Comparison of ENCODE assay signal across 27 cellular contexts in genomic region chr5:126269511-126269910, GRCh38.
"Had no signal": no experiment of that assay in that cellular context is flagged by ENCODE, and none has a peak within 500 bp of the region (broad histone marks: within the 10 kb centered on the region; RNA-seq: fewer than 3 reads in every experiment).

No MANE protein-coding gene starts in this region.

- H3K9me3 ChIP-seq: ascending aorta, breast epithelium, Peyer's patch had no signal

- H3K4me3 ChIP-seq: ascending aorta, breast epithelium, Peyer's patch had no signal

- H3K4me1 ChIP-seq: ascending aorta, breast epithelium, Peyer's patch had no signal

- H3K36me3 ChIP-seq: ascending aorta, breast epithelium, Peyer's patch had no signal

- H3K27me3 ChIP-seq: ascending aorta, breast epithelium, Peyer's patch had no signal

- DNase-seq: activated CD4-positive, alpha-beta T cell treated with anti-CD3 and anti-CD28 coated beads, Interleukin-2, amount 10 ng/mL, durations not matched to agents 24 days and 14 days; activated CD4-positive, alpha-beta T cell treated with anti-CD3 and anti-CD28 coated beads, Interleukin-2, amount 50 U/mL, for 4 hours; activated CD8-positive, alpha-beta T cell treated with anti-CD3 and anti-CD28 coated beads for 36 hours; activated gamma-delta T cell; activated naive CD4-positive, alpha-beta T cell treated with Interleukin-2 at 50 U/mL for 16 hours; activated naive CD8-positive, alpha-beta T cell treated with anti-CD3 and anti-CD28 coated beads, Interleukin-2, amount 10 ng/mL, durations not matched to agents 7 days and 5 days; activated T-cell treated with anti-CD3 and anti-CD28 coated beads, Interleukin-2, amount 50 U/mL, for 1 hour; activated T-cell treated with anti-CD3 and anti-CD28 coated beads, Interleukin-2, amount 50 U/mL, for 72 hours; Karpas-422; KBM-7; NCI-H1105; NCI-H1417 treated with DMSO at 0.1 percent for 48 hours; NCI-H2029 treated with DMSO at 0.1 percent for 48 hours; NCI-H2107; NCI-H446 treated with DMSO at 0.1 percent for 48 hours; NCI-H526; NCI-H774; Peyer's patch; RPMI8226; SIG-M5; SW 1271; T-helper 1 cell; T-helper 2 cell; T-helper 9 cell had no signal

- FAIRE-seq: colon had no signal

- H3K27ac ChIP-seq: ascending aorta, breast epithelium, Peyer's patch had no signal
